Comparison of ENCODE assay signal across 28 cellular contexts in the genomic region with DNA sequence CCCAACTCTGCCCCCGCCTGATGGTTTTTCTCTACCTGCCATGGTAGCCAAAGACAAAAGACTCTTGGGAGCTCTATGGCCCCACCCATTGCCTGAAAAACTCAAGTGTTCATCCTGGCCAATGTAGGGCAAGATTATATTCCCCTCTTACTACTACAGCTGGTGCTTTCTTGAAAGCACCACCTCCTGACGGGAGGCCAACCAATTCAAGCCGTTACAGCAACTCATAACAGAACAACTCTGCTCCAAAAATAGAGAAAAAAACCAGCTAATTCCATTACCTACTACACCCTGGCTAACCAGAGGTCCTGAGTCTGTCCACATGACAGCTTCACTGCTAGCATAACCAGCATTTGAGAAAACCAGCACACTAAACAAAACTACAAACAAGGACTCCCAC.
"Had no signal": no experiment of that assay in that cellular context is flagged by ENCODE, and none has a peak within 500 bp of the region (broad histone marks: within the 10 kb centered on the region; RNA-seq: fewer than 3 reads in every experiment).

No MANE protein-coding gene starts in this region.

- H3K4me3 Mint-ChIP-seq: activated CD4-positive, alpha-beta memory T cell treated with anti-CD3 and anti-CD28 coated beads, Interleukin-2, amount 10 ng/mL, durations not matched to agents 7 days and 5 days; activated CD4-positive, alpha-beta T cell treated with anti-CD3 and anti-CD28 coated beads, Interleukin-2, amount 10 ng/mL, durations not matched to agents 24 days and 14 days; activated naive CD4-positive, alpha-beta T cell treated with anti-CD3 and anti-CD28 coated beads, Interleukin-2, amount 50 U/mL, for 24 hours; activated T-cell treated with anti-CD3 and anti-CD28 coated beads, Interleukin-2, amount 50 U/mL, for 72 hours; naive thymus-derived CD4-positive, alpha-beta T cell; neural crest cell; stimulated activated effector memory CD8-positive, alpha-beta T cell treated with anti-CD3 and anti-CD28 coated beads, Interleukin-12 subunit alpha, Interleukin-12 subunit beta, amount 100 ng/mL, for 72 hours had no signal

- H3K9me3 Mint-ChIP-seq: activated CD4-positive, alpha-beta memory T cell treated with anti-CD3 and anti-CD28 coated beads, Interleukin-2, amount 10 ng/mL, durations not matched to agents 7 days and 5 days; activated CD4-positive, alpha-beta T cell treated with anti-CD3 and anti-CD28 coated beads, Interleukin-2, amount 10 ng/mL, durations not matched to agents 24 days and 14 days; neural crest cell; stimulated activated effector memory CD8-positive, alpha-beta T cell treated with anti-CD3 and anti-CD28 coated beads, Interleukin-12 subunit alpha, Interleukin-12 subunit beta, amount 100 ng/mL, for 72 hours had no signal

- H3K36me3 ChIP-seq: left ventricle myocardium inferior, right lobe of liver, stomach, suprapubic skin, tibial nerve had no signal

- H3K4me1 Mint-ChIP-seq: activated CD4-positive, alpha-beta memory T cell treated with anti-CD3 and anti-CD28 coated beads, Interleukin-2, amount 10 ng/mL, durations not matched to agents 7 days and 5 days; activated CD4-positive, alpha-beta T cell treated with anti-CD3 and anti-CD28 coated beads, Interleukin-2, amount 10 ng/mL, durations not matched to agents 24 days and 14 days; activated naive CD4-positive, alpha-beta T cell treated with anti-CD3 and anti-CD28 coated beads, Interleukin-2, amount 50 U/mL, for 24 hours; brain; naive thymus-derived CD4-positive, alpha-beta T cell; neural crest cell; stimulated activated effector memory CD8-positive, alpha-beta T cell treated with anti-CD3 and anti-CD28 coated beads, Interleukin-12 subunit alpha, Interleukin-12 subunit beta, amount 100 ng/mL, for 72 hours had no signal

- FAIRE-seq: endothelial cell of umbilical vein had no signal

- H3K4me1 ChIP-seq: left ventricle myocardium inferior, right lobe of liver, stomach, suprapubic skin, tibial nerve had no signal

- H3K27ac ChIP-seq: left ventricle myocardium inferior, right lobe of liver, skin epidermis, stomach, suprapubic skin, tibial nerve, VCaP had no signal

- H3K27me3 Mint-ChIP-seq: activated CD4-positive, alpha-beta memory T cell treated with anti-CD3 and anti-CD28 coated beads, Interleukin-2, amount 10 ng/mL, durations not matched to agents 7 days and 5 days; activated CD4-positive, alpha-beta T cell treated with anti-CD3 and anti-CD28 coated beads, Interleukin-2, amount 10 ng/mL, durations not matched to agents 24 days and 14 days; activated naive CD4-positive, alpha-beta T cell treated with anti-CD3 and anti-CD28 coated beads, Interleukin-2, amount 50 U/mL, for 24 hours; brain had no signal

- ATAC-seq: activated CD4-positive, CD25-positive, alpha-beta regulatory T cell treated with anti-CD3 and anti-CD28 coated beads, Interleukin-2, amount 50 U/mL, for 24 hours; activated T-cell treated with anti-CD3 and anti-CD28 coated beads, Interleukin-2, amount 50 U/mL, for 72 hours; esophagus mucosa; naive thymus-derived CD4-positive, alpha-beta T cell; right lobe of liver; stimulated activated effector memory CD8-positive, alpha-beta T cell treated with anti-CD3 and anti-CD28 coated beads, Interleukin-12 subunit alpha, Interleukin-12 subunit beta, amount 100 ng/mL, for 72 hours had no signal

- H3K27ac Mint-ChIP-seq: activated CD4-positive, alpha-beta memory T cell treated with anti-CD3 and anti-CD28 coated beads, Interleukin-2, amount 10 ng/mL, durations not matched to agents 7 days and 5 days; activated CD4-positive, alpha-beta T cell treated with anti-CD3 and anti-CD28 coated beads, Interleukin-2, amount 10 ng/mL, durations not matched to agents 24 days and 14 days; activated naive CD4-positive, alpha-beta T cell treated with anti-CD3 and anti-CD28 coated beads, Interleukin-2, amount 50 U/mL, for 24 hours; activated T-cell treated with anti-CD3 and anti-CD28 coated beads, Interleukin-2, amount 50 U/mL, for 72 hours; naive thymus-derived CD4-positive, alpha-beta T cell; stimulated activated effector memory CD8-positive, alpha-beta T cell treated with anti-CD3 and anti-CD28 coated beads, Interleukin-12 subunit alpha, Interleukin-12 subunit beta, amount 100 ng/mL, for 72 hours had no signal

- H3K27me3 ChIP-seq: right lobe of liver, stomach, suprapubic skin, tibial nerve had no signal

- H3K4me3 ChIP-seq: left ventricle myocardium inferior, right lobe of liver, skin epidermis, stomach, suprapubic skin, tibial nerve had no signal

- DNase-seq: activated CD4-positive, alpha-beta memory T cell treated with anti-CD3 and anti-CD28 coated beads, Interleukin-2, amount 10 ng/mL, durations not matched to agents 7 days and 5 days; activated CD4-positive, alpha-beta T cell treated with anti-CD3 and anti-CD28 coated beads, Interleukin-2, amount 10 ng/mL, durations not matched to agents 24 days and 14 days; activated effector memory CD4-positive, alpha-beta T cell treated with anti-CD3 and anti-CD28 coated beads, Interleukin-2, amount 50 U/mL, for 16 hours; activated T-cell treated with anti-CD3 and anti-CD28 coated beads, Interleukin-2, amount 50 U/mL, for 72 hours; aorta; caudate nucleus; dermis blood vessel endothelial cell; effector memory CD4-positive, alpha-beta T cell; foreskin melanocyte; hippocampal formation; left ventricle myocardium inferior; naive thymus-derived CD4-positive, alpha-beta T cell; occipital lobe; posterior cingulate gyrus; right lobe of liver; stimulated activated CD4-positive, alpha-beta T cell treated with anti-CD3 and anti-CD28 coated beads, Interleukin-2, amount 100 ng/mL, for 24 hours; stomach had no signal

- H3K36me3 Mint-ChIP-seq: activated naive CD4-positive, alpha-beta T cell treated with anti-CD3 and anti-CD28 coated beads, Interleukin-2, amount 50 U/mL, for 24 hours; brain; naive thymus-derived CD4-positive, alpha-beta T cell had no signal

- H3K9me3 ChIP-seq: right lobe of liver, suprapubic skin had no signal
